10 cellular contexts compared by ENCODE assay signal in genomic region chr1:233946724-233947123, GRCh38. TPM values are rescaled to one million over a fixed set of nuclear protein-coding genes. Genes with fewer than 3 reads are reported as not detected.
"Had no signal": no experiment of that assay in that cellular context is flagged by ENCODE, and none has a peak within 500 bp of the region (broad histone marks: within the 10 kb centered on the region; RNA-seq: fewer than 3 reads in every experiment).

No MANE protein-coding gene starts in this region.

- DNase-seq: H7, HFFc6, KG1 had no signal

- H3K4me3 ChIP-seq: GM23338, HAP-1 had no signal

- H3K4me2 ChIP-seq: GM23338 had no signal

- H3K9me3 ChIP-seq: HAP-1 had no signal

- H2AFZ ChIP-seq: GM23338 had no signal

- FAIRE-seq: HTR-8/SVneo had no signal

- H3K36me3 ChIP-seq: HAP-1 had no signal

- H3K4me1 ChIP-seq: HAP-1 had no signal

- ATAC-seq: GM23338, HCT116 had no signal

RNA-seq across cellular contexts. Expression of gene SLC35F3, which starts 42.2 kb away (rescaled TPM):
- total RNA-seq: H4, HT-29 had no signal
- polyA plus RNA-seq: IgD-negative memory B cell had no signal
